Comparison of ENCODE assay signal across 1 cellular context in the genomic region with DNA sequence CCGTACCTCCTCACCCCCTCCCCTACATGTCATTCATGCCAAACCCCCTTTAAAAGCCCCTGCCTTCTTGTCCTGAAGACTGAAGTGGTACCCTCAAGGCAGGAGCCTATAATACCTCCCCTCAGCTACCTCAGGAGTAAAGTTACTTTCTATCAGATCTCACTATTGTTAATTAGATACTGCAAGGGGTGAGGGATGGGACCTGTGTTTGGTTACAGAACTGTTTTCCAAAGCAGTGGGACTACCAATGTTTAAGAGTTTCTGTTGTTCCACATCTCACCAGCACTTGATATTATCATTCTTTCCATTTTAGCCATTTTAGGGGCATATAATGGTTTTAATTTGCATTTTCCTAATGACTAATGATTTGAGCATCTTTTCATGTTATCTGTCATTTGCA.
TF ChIP-seq lines count a peak whose summit lies in the region.

No MANE protein-coding gene starts in this region.

TF ChIP-seq in WTC11, 78 proteins besides CTCF, POLR2A, EP300 and RAD21 (continued from another document):
- no peak for TF ChIP-seq PREB (CRISPR knock-in tag; IDR thresholded peaks at IDR 0.05; ENCODE audit: borderline replicate concordance)
- TF ChIP-seq ARID4B (CRISPR knock-in tag; IDR thresholded peaks at IDR 0.05; ENCODE audit: borderline replicate concordance): no peak
- no peak for TF ChIP-seq SMAD3 (CRISPR knock-in tag; IDR thresholded peaks at IDR 0.05; ENCODE audit: borderline replicate concordance)
- TF ChIP-seq MAX (CRISPR knock-in tag; IDR thresholded peaks at IDR 0.05): no peak
- no peak for TF ChIP-seq USF1 (CRISPR knock-in tag; IDR thresholded peaks at IDR 0.05)
- TF ChIP-seq NR2C2 (CRISPR knock-in tag; IDR thresholded peaks at IDR 0.05): no peak
- TF ChIP-seq ELF4 (CRISPR knock-in tag; IDR thresholded peaks at IDR 0.05; ENCODE audit: low read depth): no peak
- TF ChIP-seq GRHL2 (CRISPR knock-in tag; IDR thresholded peaks at IDR 0.05; ENCODE audit: insufficient replicate concordance, severe bottlenecking): no peak
- TF ChIP-seq, protein P1, sequence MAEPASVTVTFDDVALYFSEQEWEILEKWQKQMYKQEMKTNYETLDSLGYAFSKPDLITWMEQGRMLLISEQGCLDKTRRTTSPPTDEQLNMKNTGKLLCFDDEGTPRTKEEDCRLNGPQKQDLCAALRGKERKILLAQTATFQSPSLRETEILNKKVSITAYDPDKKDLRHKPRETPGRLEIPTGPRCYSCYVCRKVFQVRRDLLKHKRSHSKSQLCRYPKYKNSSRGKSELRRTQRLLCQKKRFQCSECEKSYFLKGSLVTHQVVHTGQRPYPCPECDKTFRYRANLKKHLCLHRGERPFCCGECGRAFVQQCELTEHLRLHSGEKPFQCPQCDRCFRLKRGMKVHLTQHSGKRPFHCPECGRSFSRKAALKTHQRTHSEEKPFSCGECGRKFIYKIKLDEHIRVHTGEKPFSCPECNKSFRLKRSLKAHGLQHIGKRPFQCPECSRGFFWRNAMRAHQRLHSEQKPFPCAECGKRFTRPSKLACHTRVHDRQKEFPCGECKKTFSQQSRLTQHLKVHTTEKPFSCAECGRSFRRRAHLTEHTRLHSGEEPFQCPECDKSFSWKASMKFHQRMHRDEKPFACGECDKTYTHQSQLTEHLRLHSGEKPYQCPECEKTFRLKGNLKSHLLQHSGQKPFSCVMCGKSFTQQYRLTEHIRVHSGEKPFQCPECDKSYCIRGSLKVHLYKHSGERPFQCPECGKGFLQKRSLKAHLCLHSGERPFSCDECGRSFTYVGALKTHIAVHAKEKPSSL (CRISPR knock-in tag; conservative IDR thresholded peaks at IDR 0.05): no peak
- TF ChIP-seq ZNF416 (CRISPR knock-in tag; IDR thresholded peaks at IDR 0.05): no peak
- TF ChIP-seq, protein P2, sequence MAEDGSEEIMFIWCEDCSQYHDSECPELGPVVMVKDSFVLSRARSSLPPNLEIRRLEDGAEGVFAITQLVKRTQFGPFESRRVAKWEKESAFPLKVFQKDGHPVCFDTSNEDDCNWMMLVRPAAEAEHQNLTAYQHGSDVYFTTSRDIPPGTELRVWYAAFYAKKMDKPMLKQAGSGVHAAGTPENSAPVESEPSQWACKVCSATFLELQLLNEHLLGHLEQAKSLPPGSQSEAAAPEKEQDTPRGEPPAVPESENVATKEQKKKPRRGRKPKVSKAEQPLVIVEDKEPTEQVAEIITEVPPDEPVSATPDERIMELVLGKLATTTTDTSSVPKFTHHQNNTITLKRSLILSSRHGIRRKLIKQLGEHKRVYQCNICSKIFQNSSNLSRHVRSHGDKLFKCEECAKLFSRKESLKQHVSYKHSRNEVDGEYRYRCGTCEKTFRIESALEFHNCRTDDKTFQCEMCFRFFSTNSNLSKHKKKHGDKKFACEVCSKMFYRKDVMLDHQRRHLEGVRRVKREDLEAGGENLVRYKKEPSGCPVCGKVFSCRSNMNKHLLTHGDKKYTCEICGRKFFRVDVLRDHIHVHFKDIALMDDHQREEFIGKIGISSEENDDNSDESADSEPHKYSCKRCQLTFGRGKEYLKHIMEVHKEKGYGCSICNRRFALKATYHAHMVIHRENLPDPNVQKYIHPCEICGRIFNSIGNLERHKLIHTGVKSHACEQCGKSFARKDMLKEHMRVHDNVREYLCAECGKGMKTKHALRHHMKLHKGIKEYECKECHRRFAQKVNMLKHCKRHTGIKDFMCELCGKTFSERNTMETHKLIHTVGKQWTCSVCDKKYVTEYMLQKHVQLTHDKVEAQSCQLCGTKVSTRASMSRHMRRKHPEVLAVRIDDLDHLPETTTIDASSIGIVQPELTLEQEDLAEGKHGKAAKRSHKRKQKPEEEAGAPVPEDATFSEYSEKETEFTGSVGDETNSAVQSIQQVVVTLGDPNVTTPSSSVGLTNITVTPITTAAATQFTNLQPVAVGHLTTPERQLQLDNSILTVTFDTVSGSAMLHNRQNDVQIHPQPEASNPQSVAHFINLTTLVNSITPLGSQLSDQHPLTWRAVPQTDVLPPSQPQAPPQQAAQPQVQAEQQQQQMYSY (CRISPR knock-in tag; IDR thresholded peaks at IDR 0.05): no peak
